In the genomic region with DNA sequence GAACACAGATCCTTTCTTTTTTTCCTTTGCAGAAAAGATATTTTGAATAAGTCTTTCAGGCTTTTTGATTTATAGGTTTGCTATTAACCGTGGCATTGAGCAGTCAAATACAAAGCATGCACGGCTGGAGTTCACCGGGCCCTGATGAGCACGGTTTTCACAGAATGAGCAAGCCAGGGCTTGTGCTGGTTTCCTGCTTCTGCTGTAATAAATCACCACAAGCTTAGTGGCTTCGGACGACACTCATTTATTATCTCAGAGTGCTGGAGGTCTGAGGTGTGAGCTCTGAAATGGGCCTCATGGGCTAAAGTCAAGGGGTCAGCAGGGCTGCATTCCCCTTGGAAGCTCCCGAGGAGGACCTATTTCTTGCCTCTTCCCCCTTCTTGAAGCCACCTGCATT, we compare ENCODE assay signal across 10 cellular contexts.
DNase-seq lines count a peak whose midpoint lies in the region; ATAC-seq and TF ChIP-seq lines count a peak whose summit lies in the region.
"Had no signal": no experiment of that assay in that cellular context is flagged by ENCODE, and none has a peak within 500 bp of the region (broad histone marks: within the 10 kb centered on the region; RNA-seq: fewer than 3 reads in every experiment).

No MANE protein-coding gene starts in this region.

- H3K27ac ChIP-seq in colonic mucosa (no peak overlapping the region), body of pancreas (no peak overlapping the region)
- H3K27ac ChIP-seq: cardiac muscle cell had no signal

- no peak for TF ChIP-seq POLR2A in body of pancreas (IDR thresholded peaks at IDR 0.05)

- intact Hi-C loops in colonic mucosa (cut with DNase I) = no loop called here
- intact Hi-C loops in head of caudate nucleus (cut with DNase I) = no loop called here
- intact Hi-C loops in body of pancreas (cut with DNase I) = no loop called here

- H3K27me3 ChIP-seq in colonic mucosa (no peaks in the 10 kb centered on the region), body of pancreas (no peaks in the 10 kb centered on the region)
- H3K27me3 ChIP-seq: cardiac muscle cell had no signal

- ATAC-seq in GM19463 (IDR thresholded peaks at IDR 0.05; ENCODE audit: unreplicated experiment) (peak; percentile 89), HG03280 (IDR thresholded peaks at IDR 0.05; ENCODE audit: unreplicated experiment) (peak; percentile 50), body of pancreas (no peak)
- no peak for ATAC-seq in activated CD4-positive, CD25-positive, alpha-beta regulatory T cell treated with anti-CD3 and anti-CD28 coated beads, Interleukin-2, amount 50 U/mL, for 24 hours

- H3K4me1 ChIP-seq in colonic mucosa = no peaks in the 10 kb centered on the region
- peaks cover 2% of the 10 kb centered on the region for H3K4me1 ChIP-seq in body of pancreas

- peak; percentile 25 for DNase-seq in GDM1 (lab: John Stamatoyannopoulos, UW)
- peak; percentile 65 for DNase-seq in NOMO-1 treated with dmso at 0.1 percent for 144 hours (lab: John Stamatoyannopoulos, UW; ENCODE audit: unreplicated experiment)
- no peak for DNase-seq in colonic mucosa
- DNase-seq in head of caudate nucleus = no peak
- no peak for DNase-seq in body of pancreas
- DNase-seq: CD4-positive, alpha-beta T cell had no signal

- no peak overlapping the region for H3K4me3 ChIP-seq in colonic mucosa
- no peak overlapping the region for H3K4me3 ChIP-seq in body of pancreas
- H3K4me3 ChIP-seq: cardiac muscle cell had no signal

- no peak overlapping the region for H3K9ac ChIP-seq in colonic mucosa (ENCODE audit: low read depth in 2 of 2, low read length in 2 of 2)

- no peaks in the 10 kb centered on the region for H3K36me3 ChIP-seq in colonic mucosa
- H3K36me3 ChIP-seq in body of pancreas (replicated peaks in 1 of 2; ENCODE audit: insufficient read depth in 1 of 2, low read depth in 2 of 2) = no peaks in the 10 kb centered on the region
- H3K36me3 ChIP-seq: cardiac muscle cell had no signal

- WGBS in body of pancreas, 2 donors = 42 to 56% methylated on average over 7 of the region's 7 CpGs

- TF ChIP-seq CTCF in colonic mucosa (IDR thresholded peaks at IDR 0.05) = no peak
- TF ChIP-seq CTCF in body of pancreas (IDR thresholded peaks at IDR 0.05) = no peak

- H3K9me3 ChIP-seq in colonic mucosa (no peaks in the 10 kb centered on the region), body of pancreas (no peaks in the 10 kb centered on the region)

Comparison
In these comparisons a context has a peak if more than half of its experiments do, and no peak if none do; other contexts are left out.
1. DNase-seq: peak in GDM1 (single experiment) and NOMO-1 treated with dmso at 0.1 percent for 144 hours (single experiment); none in colonic mucosa (single experiment), head of caudate nucleus (0 of 42) and body of pancreas (0 of 4).
2. ATAC-seq: peak in GM19463 (single experiment) and HG03280 (single experiment); none in activated CD4-positive, CD25-positive, alpha-beta regulatory T cell treated with anti-CD3 and anti-CD28 coated beads, Interleukin-2, amount 50 U/mL, for 24 hours (0 of 2) and body of pancreas (single experiment).